In genomic region chrX:134186362-134187121, GRCh38 we compare ENCODE assay signal across 10 cellular contexts. TPM values are rescaled to one million over a fixed set of nuclear protein-coding genes. Genes with fewer than 3 reads are reported as not detected.
DNase-seq lines count a peak whose midpoint lies in the region; ATAC-seq, FAIRE-seq and TF ChIP-seq lines count a peak whose summit lies in the region.
"Had no signal": no experiment of that assay in that cellular context is flagged by ENCODE, and none has a peak within 500 bp of the region (broad histone marks: within the 10 kb centered on the region; RNA-seq: fewer than 3 reads in every experiment).

No MANE protein-coding gene starts in this region.

- no peak overlapping the region for H3K9ac ChIP-seq in mammary epithelial cell (ENCODE audit: insufficient read depth, low read length)
- H3K9ac ChIP-seq in KMS-11: no peak overlapping the region

- peaks cover 18% of the 10 kb centered on the region for H3K4me1 Mint-ChIP-seq in activated T-cell treated with anti-CD3 and anti-CD28 coated beads, Interleukin-2, amount 50 U/mL, for 4 hours (ENCODE audit: low read depth)

- no peak for TF ChIP-seq CTCF in mammary epithelial cell (conservative IDR thresholded peaks at IDR 0.05 in 1 of 2, IDR thresholded peaks at IDR 0.05 in 1 of 2; ENCODE audit: extremely low read depth in 1 of 2, insufficient read depth in 1 of 2, low read depth in 1 of 2, low read length in 2 of 2)
- TF ChIP-seq CTCF in breast epithelium (IDR thresholded peaks at IDR 0.05): no peak
- no peak for TF ChIP-seq CTCF in KMS-11 (conservative IDR thresholded peaks at IDR 0.05; ENCODE audit: low read depth, low read length)

- dilution Hi-C loops in mammary epithelial cell (cut with HindIII; ENCODE audit: low sequenced_read_pairs): no loop called here

- H3K9me3 Mint-ChIP-seq in activated T-cell treated with anti-CD3 and anti-CD28 coated beads, Interleukin-2, amount 50 U/mL, for 4 hours: no peaks in the 10 kb centered on the region

- 50% methylated on average over 8 of the region's 8 CpGs for WGBS in mammary epithelial cell (ENCODE audit: low coverage, missing lambda C conversion rate)

- in situ Hi-C loops in mammary epithelial cell (cut with MboI; ENCODE audit: low sequenced_read_pairs in 2 of 2): no loop called here

- H2AFZ ChIP-seq in mammary epithelial cell (ENCODE audit: low read depth, low read length) (no peak overlapping the region), KMS-11 (ENCODE audit: low read depth) (no peak overlapping the region)

- H3K27ac ChIP-seq in mammary epithelial cell (ENCODE audit: insufficient read depth, low read depth, low read length): no peak overlapping the region
- H3K27ac ChIP-seq in breast epithelium: no peak overlapping the region
- H3K27ac ChIP-seq in KMS-11: no peak overlapping the region
- H3K27ac ChIP-seq: VCaP had no signal

- no peaks in the 10 kb centered on the region for H4K20me1 ChIP-seq in mammary epithelial cell (ENCODE audit: insufficient read depth, low read length)
- no peaks in the 10 kb centered on the region for H4K20me1 ChIP-seq in KMS-11 (ENCODE audit: insufficient read depth)

- H3K4me3 ChIP-seq in mammary epithelial cell (replicated peaks in 1 of 3; ENCODE audit: insufficient read depth in 1 of 3, low read depth in 2 of 3, low read length in 3 of 3) (no peak overlapping the region), breast epithelium (no peak overlapping the region), KMS-11 (IDR thresholded peaks at IDR 0.05; ENCODE audit: insufficient read depth, low read depth, low read length) (no peak overlapping the region)
- H3K4me3 ChIP-seq: lung had no signal

- H3K27me3 ChIP-seq in mammary epithelial cell (ENCODE audit: insufficient read depth, low read length) (no peaks in the 10 kb centered on the region), breast epithelium (peaks cover 0 to 63% of the 10 kb centered on the region in 2 donors), KMS-11 (ENCODE audit: insufficient read depth, low read depth) (no peaks in the 10 kb centered on the region)

- H3K4me1 ChIP-seq in mammary epithelial cell (ENCODE audit: insufficient read depth, low read length) (no peaks in the 10 kb centered on the region), breast epithelium (no peaks in the 10 kb centered on the region), KMS-11 (ENCODE audit: low read depth, poor library complexity, severe bottlenecking) (peaks cover 12% of the 10 kb centered on the region)

- H3K9me3 ChIP-seq in mammary epithelial cell (replicated peaks; ENCODE audit: insufficient read depth, low read length) (no peaks in the 10 kb centered on the region), breast epithelium (no peaks in the 10 kb centered on the region)

- H3K4me3 Mint-ChIP-seq in activated T-cell treated with anti-CD3 and anti-CD28 coated beads, Interleukin-2, amount 50 U/mL, for 4 hours: peak overlapping the region; percentile 46

- H3K79me2 ChIP-seq in mammary epithelial cell (ENCODE audit: insufficient read depth, low read length): no peaks in the 10 kb centered on the region
- H3K79me2 ChIP-seq in KMS-11 (ENCODE audit: insufficient read depth, low read depth): no peaks in the 10 kb centered on the region

- intact Hi-C loops in mammary epithelial cell (cut with micrococcal nuclease) (no loop called here), breast epithelium (cut with DNase I; ENCODE audit: low total_unique reads) (no loop called here)

- H3K4me2 ChIP-seq in mammary epithelial cell (ENCODE audit: insufficient read depth, low read depth, low read length) (no peak overlapping the region), KMS-11 (peak overlapping the region; percentile 17; the same call in 1 of the 2 replicates)

- TF ChIP-seq POLR2A in breast epithelium (IDR thresholded peaks at IDR 0.05): no peak

- no peak for FAIRE-seq in HTR-8/SVneo (lab: Jason Lieb, UNC)

- no TSS peak for BruUV-seq in mammary epithelial cell (replicated peaks; lab: Mats Ljungman, UMichigan)

- no peaks in the 10 kb centered on the region for H3K36me3 ChIP-seq in mammary epithelial cell (ENCODE audit: insufficient read depth, low read length)
- no peaks in the 10 kb centered on the region for H3K36me3 ChIP-seq in breast epithelium
- H3K36me3 ChIP-seq in KMS-11 (ENCODE audit: insufficient read depth): no peaks in the 10 kb centered on the region

- peak; percentile 85 to 88 for ATAC-seq in activated T-cell treated with anti-CD3 and anti-CD28 coated beads, Interleukin-2, amount 50 U/mL, for 4 hours

- CTCF ChIA-PET in mammary epithelial cell (lab: Charles Lee; ENCODE audit: low non-redundant PET): no interaction called here

- DNase-seq in mammary epithelial cell (peak; percentile 10), breast epithelium (ENCODE audit: low spot score in 2 of 2) (no peak), globus pallidus (ENCODE audit: low spot score) (no peak), HTR-8/SVneo (ENCODE audit: insufficient read length, low spot score) (no peak), kidney glomerular epithelial cell (lab: John Stamatoyannopoulos, UW) (no peak)
- peak; percentile 50 for DNase-seq in activated T-cell treated with anti-CD3 and anti-CD28 coated beads, Interleukin-2, amount 50 U/mL, for 4 hours
- DNase-seq in stimulated activated CD4-positive, alpha-beta T cell treated with anti-CD3 and anti-CD28 coated beads, Interleukin-2, amount 100 ng/mL, for 24 hours: peak; percentile 38 to 43

- no peaks in the 10 kb centered on the region for H3K27me3 Mint-ChIP-seq in activated T-cell treated with anti-CD3 and anti-CD28 coated beads, Interleukin-2, amount 50 U/mL, for 4 hours (ENCODE audit: low read depth)

- H3K36me3 Mint-ChIP-seq in activated T-cell treated with anti-CD3 and anti-CD28 coated beads, Interleukin-2, amount 50 U/mL, for 4 hours (ENCODE audit: insufficient read depth): no peaks in the 10 kb centered on the region

RNA-seq across cellular contexts. Expression of gene CCDC160, which starts 50.4 kb away (rescaled TPM):
- total RNA-seq in mammary epithelial cell (under 1 TPM in 1 of 2 donors, not detected in 1; under 0.01 TPM), breast epithelium (1 to 10 TPM in 2 of 3 donors, under 1 TPM in 1; 0.16 to 3.6 (median 2.0) TPM)
- not detected for polyA plus RNA-seq in mammary epithelial cell
- polyA minus RNA-seq in mammary epithelial cell: not detected
- total RNA-seq in activated T-cell treated with anti-CD3 and anti-CD28 coated beads, Interleukin-2, amount 50 U/mL, for 4 hours: not detected

Comparison
In these comparisons a context has a peak if more than half of its experiments do, and no peak if none do; other contexts are left out.
1. DNase-seq: peak in mammary epithelial cell (single experiment), activated T-cell treated with anti-CD3 and anti-CD28 coated beads, Interleukin-2, amount 50 U/mL, for 4 hours (single experiment) and stimulated activated CD4-positive, alpha-beta T cell treated with anti-CD3 and anti-CD28 coated beads, Interleukin-2, amount 100 ng/mL, for 24 hours (2 of 2); none in breast epithelium (0 of 2), globus pallidus (single experiment), HTR-8/SVneo (single experiment) and kidney glomerular epithelial cell (single experiment).